Comparison of ENCODE assay signal across 15 cellular contexts in the genomic region with DNA sequence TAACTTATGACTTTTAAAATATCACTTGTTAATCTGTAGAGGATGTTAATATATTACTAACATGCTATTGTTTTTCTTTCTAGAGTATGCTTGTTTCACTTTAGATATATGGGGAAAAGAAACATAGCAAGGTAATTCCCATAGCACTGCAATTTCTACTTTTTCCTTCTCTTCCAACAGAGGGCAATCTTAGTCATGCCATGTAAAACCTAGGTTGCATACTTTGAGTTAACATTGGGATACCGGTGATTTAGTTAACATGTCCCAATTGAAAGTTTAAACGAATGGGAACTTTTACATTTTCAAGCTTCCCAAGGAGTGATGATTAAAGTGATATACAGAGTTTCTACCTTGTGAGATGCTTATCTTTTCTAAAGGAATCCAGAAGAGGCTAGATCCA.
DNase-seq lines count a peak whose midpoint lies in the region; ATAC-seq and TF ChIP-seq lines count a peak whose summit lies in the region.
"Had no signal": no experiment of that assay in that cellular context is flagged by ENCODE, and none has a peak within 500 bp of the region (broad histone marks: within the 10 kb centered on the region; RNA-seq: fewer than 3 reads in every experiment).

No MANE protein-coding gene starts in this region.

- in situ Hi-C loops in brain microvascular endothelial cell (cut with HindIII; ENCODE audit: low pct_ligation_motif_present, low sequenced_read_pairs), result no loop called here

- no peaks in the 10 kb centered on the region for H3K36me3 Mint-ChIP-seq in endodermal cell (ENCODE audit: low read depth)
- peaks cover 10% of the 10 kb centered on the region for H3K36me3 Mint-ChIP-seq in neural crest cell (ENCODE audit: low read depth)
- H3K36me3 Mint-ChIP-seq: activated naive CD8-positive, alpha-beta T cell treated with anti-CD3 and anti-CD28 coated beads, Interleukin-2, amount 10 ng/mL, durations not matched to agents 7 days and 5 days had no signal

- H3K4me3 ChIP-seq in endodermal cell (ENCODE audit: low read length), result no peak overlapping the region
- H3K4me3 ChIP-seq in gastroesophageal sphincter, result no peak overlapping the region
- H3K4me3 ChIP-seq in brain microvascular endothelial cell (ENCODE audit: low read depth, low read length), result no peak overlapping the region
- H3K4me3 ChIP-seq: SK-N-MC had no signal

- peak; percentile 60 for TF ChIP-seq CTCF in endodermal cell (conservative IDR thresholded peaks at IDR 0.05)
- TF ChIP-seq CTCF in neural crest cell (conservative IDR thresholded peaks at IDR 0.05), result peak; percentile 38
- TF ChIP-seq CTCF in gastroesophageal sphincter (IDR thresholded peaks at IDR 0.05), result peak in 1 of 4 experiments; percentile 23
- TF ChIP-seq CTCF in brain microvascular endothelial cell (IDR thresholded peaks at IDR 0.05; ENCODE audit: low read depth, low read length, missing control alignments), result no peak

- no peak overlapping the region for H3K9ac ChIP-seq in endodermal cell (ENCODE audit: extremely low read depth, low read length, poor library complexity, severe bottlenecking)

- H3K4me1 ChIP-seq in endodermal cell (ENCODE audit: control insufficient read depth, insufficient read depth, low read length) (no peaks in the 10 kb centered on the region), gastroesophageal sphincter (no peaks in the 10 kb centered on the region)

- no peak for TF ChIP-seq POLR2A in gastroesophageal sphincter (IDR thresholded peaks at IDR 0.05)

- H3K27me3 Mint-ChIP-seq in endodermal cell (ENCODE audit: insufficient read depth), result no peaks in the 10 kb centered on the region
- no peaks in the 10 kb centered on the region for H3K27me3 Mint-ChIP-seq in neural crest cell (ENCODE audit: low read depth)
- H3K27me3 Mint-ChIP-seq: activated naive CD8-positive, alpha-beta T cell treated with anti-CD3 and anti-CD28 coated beads, Interleukin-2, amount 10 ng/mL, durations not matched to agents 7 days and 5 days had no signal

- no peak for TF ChIP-seq EP300 in gastroesophageal sphincter (IDR thresholded peaks at IDR 0.05)

- H3K27me3 ChIP-seq in endodermal cell (ENCODE audit: control insufficient read depth, insufficient read depth, low read length, poor library complexity, severe bottlenecking) (no peaks in the 10 kb centered on the region), gastroesophageal sphincter (no peaks in the 10 kb centered on the region), brain microvascular endothelial cell (replicated peaks) (no peaks in the 10 kb centered on the region)

- WGBS in endodermal cell (ENCODE audit: insufficient coverage in 1 of 2, insufficient read length in 1 of 2), 2 experiments, result 50 to 56% methylated on average over 1 to 2 of the region's 2 CpGs
- WGBS in gastroesophageal sphincter (ENCODE audit: low coverage in 1 of 2), 2 donors, result 19 to 29% methylated on average over 2 of the region's 2 CpGs

- no peak overlapping the region for H3K4me3 Mint-ChIP-seq in endodermal cell
- H3K4me3 Mint-ChIP-seq in neural crest cell, result no peak overlapping the region
- H3K4me3 Mint-ChIP-seq: activated naive CD8-positive, alpha-beta T cell treated with anti-CD3 and anti-CD28 coated beads, Interleukin-2, amount 10 ng/mL, durations not matched to agents 7 days and 5 days had no signal

- H3K36me3 ChIP-seq in endodermal cell (ENCODE audit: control insufficient read depth, insufficient read depth, low read length) (no peaks in the 10 kb centered on the region), gastroesophageal sphincter (peaks cover 0 to 67% of the 10 kb centered on the region in 2 donors), brain microvascular endothelial cell (replicated peaks) (no peaks in the 10 kb centered on the region)

- peak; percentile 2 for DNase-seq in EL
- peak; percentile 18 for DNase-seq in NCI-H526 treated with DMSO at 0.1 percent for 48 hours (lab: John Stamatoyannopoulos, UW)
- no peak for DNase-seq in endodermal cell
- DNase-seq in neural crest cell (ENCODE audit: low read depth, low spot score), result no peak
- DNase-seq in NCI-H1417 treated with DMSO at 0.1 percent for 48 hours (lab: John Stamatoyannopoulos, UW), result no peak
- DNase-seq in brain microvascular endothelial cell, result no peak
- DNase-seq: activated CD4-positive, alpha-beta T cell treated with anti-CD3 and anti-CD28 coated beads for 48 hours; activated naive CD8-positive, alpha-beta T cell treated with anti-CD3 and anti-CD28 coated beads, Interleukin-2, amount 10 ng/mL, durations not matched to agents 7 days and 5 days; DMS79; KG1; kidney glomerular epithelial cell; stimulated activated CD4-positive, alpha-beta T cell treated with anti-CD3 and anti-CD28 coated beads, Interleukin-2, amount 100 ng/mL, for 48 hours had no signal

- H3K27ac Mint-ChIP-seq in endodermal cell (no peak overlapping the region), neural crest cell (ENCODE audit: unreplicated experiment) (no peak overlapping the region)
- H3K27ac Mint-ChIP-seq: activated naive CD8-positive, alpha-beta T cell treated with anti-CD3 and anti-CD28 coated beads, Interleukin-2, amount 10 ng/mL, durations not matched to agents 7 days and 5 days had no signal

- ATAC-seq in gastroesophageal sphincter, result no peak
- no peak for ATAC-seq in GM19395 (IDR thresholded peaks at IDR 0.05; ENCODE audit: unreplicated experiment)

- H3K9me3 ChIP-seq in endodermal cell (ENCODE audit: control insufficient read depth, low read length) (no peaks in the 10 kb centered on the region), gastroesophageal sphincter (no peaks in the 10 kb centered on the region)

- H3K4me1 Mint-ChIP-seq in endodermal cell (no peaks in the 10 kb centered on the region), neural crest cell (no peaks in the 10 kb centered on the region)
- H3K4me1 Mint-ChIP-seq: activated naive CD8-positive, alpha-beta T cell treated with anti-CD3 and anti-CD28 coated beads, Interleukin-2, amount 10 ng/mL, durations not matched to agents 7 days and 5 days had no signal

- peaks cover 47% of the 10 kb centered on the region for H3K9me3 Mint-ChIP-seq in endodermal cell
- peaks cover 3% of the 10 kb centered on the region for H3K9me3 Mint-ChIP-seq in neural crest cell
- H3K9me3 Mint-ChIP-seq: activated naive CD8-positive, alpha-beta T cell treated with anti-CD3 and anti-CD28 coated beads, Interleukin-2, amount 10 ng/mL, durations not matched to agents 7 days and 5 days had no signal

- no peak overlapping the region for H3K27ac ChIP-seq in endodermal cell (ENCODE audit: low read depth, low read length)
- no peak overlapping the region for H3K27ac ChIP-seq in gastroesophageal sphincter
- H3K27ac ChIP-seq in brain microvascular endothelial cell, result no peak overlapping the region
- H3K27ac ChIP-seq: SK-N-MC had no signal

Comparison
In these comparisons a context has a peak if more than half of its experiments do, and no peak if none do; other contexts are left out.
1. DNase-seq: peak in EL (single experiment) and NCI-H526 treated with DMSO at 0.1 percent for 48 hours (single experiment); none in endodermal cell (single experiment), neural crest cell (single experiment), NCI-H1417 treated with DMSO at 0.1 percent for 48 hours (single experiment) and brain microvascular endothelial cell (single experiment).